Comparison of ENCODE assay signal across 12 cellular contexts in the genomic region with DNA sequence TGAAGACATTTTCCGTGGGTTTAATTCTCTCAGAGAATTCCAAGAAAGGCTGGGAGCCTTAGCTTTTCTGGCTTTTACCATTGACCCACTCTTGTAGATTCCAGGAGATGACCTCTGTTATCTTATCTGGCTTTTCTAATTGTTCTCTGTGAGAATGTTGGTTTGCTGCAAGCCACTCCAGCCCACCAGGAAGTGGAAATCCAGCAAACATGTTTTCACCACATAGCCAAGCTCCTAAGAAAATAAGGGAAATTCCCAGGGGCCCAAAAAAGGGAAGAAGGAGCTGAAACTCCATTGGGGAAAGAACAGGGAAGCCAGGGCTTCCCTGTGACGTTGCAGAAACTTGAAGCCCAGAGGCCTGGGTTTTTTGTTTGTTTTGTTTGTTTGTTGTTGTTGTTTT. TPM values are rescaled to one million over a fixed set of nuclear protein-coding genes. Genes with fewer than 3 reads are reported as not detected.
DNase-seq lines count a peak whose midpoint lies in the region; ATAC-seq and TF ChIP-seq lines count a peak whose summit lies in the region.
"Had no signal": no experiment of that assay in that cellular context is flagged by ENCODE, and none has a peak within 500 bp of the region (broad histone marks: within the 10 kb centered on the region; RNA-seq: fewer than 3 reads in every experiment).

No MANE protein-coding gene starts in this region.

- no peak for TF ChIP-seq POLR2A in tibial nerve (IDR thresholded peaks at IDR 0.05)

- H3K9me3 Mint-ChIP-seq in central memory CD8-positive, alpha-beta T cell: no peaks in the 10 kb centered on the region
- H3K9me3 Mint-ChIP-seq in stimulated activated naive B cell treated with anti-CD40 and anti-IgM and Interleukin-4, amounts not matched to agents 10 μg/mL and 1 μg/mL and 100 μg/mL, for 72 hours: no peaks in the 10 kb centered on the region
- H3K9me3 Mint-ChIP-seq: activated naive CD4-positive, alpha-beta T cell treated with anti-CD3 and anti-CD28 coated beads for 36 hours; stimulated activated naive CD8-positive, alpha-beta T cell treated with anti-CD3 and anti-CD28 coated beads, Interleukin-15, amount 100 ng/mL, for 72 hours had no signal

- H3K4me1 Mint-ChIP-seq in central memory CD8-positive, alpha-beta T cell: peaks cover 12% of the 10 kb centered on the region
- peaks cover 17 to 30% of the 10 kb centered on the region in 2 donors for H3K4me1 Mint-ChIP-seq in stimulated activated naive B cell treated with anti-CD40 and anti-IgM and Interleukin-4, amounts not matched to agents 10 μg/mL and 1 μg/mL and 100 μg/mL, for 72 hours

- H3K27me3 Mint-ChIP-seq in central memory CD8-positive, alpha-beta T cell: no peaks in the 10 kb centered on the region
- H3K27me3 Mint-ChIP-seq in stimulated activated naive B cell treated with anti-CD40 and anti-IgM and Interleukin-4, amounts not matched to agents 10 μg/mL and 1 μg/mL and 100 μg/mL, for 72 hours: no peaks in the 10 kb centered on the region
- H3K27me3 Mint-ChIP-seq: stimulated activated naive CD8-positive, alpha-beta T cell treated with anti-CD3 and anti-CD28 coated beads, Interleukin-15, amount 100 ng/mL, for 72 hours had no signal

- no peak for TF ChIP-seq EP300 in tibial nerve (IDR thresholded peaks at IDR 0.05)

- H3K9me3 ChIP-seq in HUES48 (ENCODE audit: control insufficient read depth, insufficient read depth, low read length): no peaks in the 10 kb centered on the region
- H3K9me3 ChIP-seq in tibial nerve: no peaks in the 10 kb centered on the region

- no peak overlapping the region for H3K4me3 Mint-ChIP-seq in central memory CD8-positive, alpha-beta T cell
- no peak overlapping the region for H3K4me3 Mint-ChIP-seq in stimulated activated naive B cell treated with anti-CD40 and anti-IgM and Interleukin-4, amounts not matched to agents 10 μg/mL and 1 μg/mL and 100 μg/mL, for 72 hours
- H3K4me3 Mint-ChIP-seq: activated naive CD4-positive, alpha-beta T cell treated with anti-CD3 and anti-CD28 coated beads for 36 hours had no signal

- no peak for ATAC-seq in central memory CD8-positive, alpha-beta T cell (replicated peaks; ENCODE audit: extremely low read depth, poor library complexity, severe bottlenecking)
- ATAC-seq in stimulated activated naive B cell treated with anti-CD40 and anti-IgM and Interleukin-4, amounts not matched to agents 10 μg/mL and 1 μg/mL and 100 μg/mL, for 72 hours (replicated peaks): peak in 1 of 2 donors; percentile 23

- no peak for TF ChIP-seq CTCF in tibial nerve (IDR thresholded peaks at IDR 0.05)

- H3K36me3 ChIP-seq in HUES48 (ENCODE audit: control insufficient read depth, insufficient read depth, low read length): peaks cover 20% of the 10 kb centered on the region
- H3K36me3 ChIP-seq in tibial nerve: peaks cover 6 to 26% (median 13%) of the 10 kb centered on the region in 3 donors

- H3K27ac ChIP-seq in HUES48 (ENCODE audit: low read depth, low read length): peak overlapping the region; percentile 40
- H3K27ac ChIP-seq in tibial nerve: peak overlapping the region in 2 of 4 donors; percentile 42 to 58
- H3K27ac ChIP-seq: HL-60 had no signal

- H3K9ac ChIP-seq in HUES48 (ENCODE audit: low read depth, low read length): no peak overlapping the region

- DNase-seq in central memory CD8-positive, alpha-beta T cell (ENCODE audit: low spot score in 2 of 2): no peak
- DNase-seq in kidney tubule cell (ENCODE audit: low spot score) (peak; percentile 53), T1000 (lab: John Stamatoyannopoulos, UW) (no peak), DMS79 treated with DMSO at 0.1 percent for 48 hours (lab: John Stamatoyannopoulos, UW) (no peak), tibial nerve (ENCODE audit: low spot score in 2 of 2) (no peak)
- DNase-seq in stimulated activated naive B cell treated with anti-CD40 and anti-IgM and Interleukin-4, amounts not matched to agents 10 μg/mL and 1 μg/mL and 100 μg/mL, for 72 hours: no peak
- DNase-seq: activated naive CD4-positive, alpha-beta T cell treated with anti-CD3 and anti-CD28 coated beads for 36 hours; NCI-H1930 had no signal

- H3K36me3 Mint-ChIP-seq in central memory CD8-positive, alpha-beta T cell (ENCODE audit: insufficient read depth): peaks cover 27% of the 10 kb centered on the region
- peaks cover 12 to 27% of the 10 kb centered on the region in 2 donors for H3K36me3 Mint-ChIP-seq in stimulated activated naive B cell treated with anti-CD40 and anti-IgM and Interleukin-4, amounts not matched to agents 10 μg/mL and 1 μg/mL and 100 μg/mL, for 72 hours

- H3K27ac Mint-ChIP-seq in central memory CD8-positive, alpha-beta T cell (ENCODE audit: low read depth): peak overlapping the region; percentile 40
- H3K27ac Mint-ChIP-seq in stimulated activated naive B cell treated with anti-CD40 and anti-IgM and Interleukin-4, amounts not matched to agents 10 μg/mL and 1 μg/mL and 100 μg/mL, for 72 hours: peak overlapping the region; percentile 33
- H3K27ac Mint-ChIP-seq: activated naive CD4-positive, alpha-beta T cell treated with anti-CD3 and anti-CD28 coated beads for 36 hours had no signal

- H3K4me1 ChIP-seq in HUES48 (ENCODE audit: control insufficient read depth, insufficient read depth, low read length) (peaks cover 6% of the 10 kb centered on the region), tibial nerve (peaks cover 0 to 40% (median 4%) of the 10 kb centered on the region in 4 donors)

- H3K27me3 ChIP-seq in HUES48 (ENCODE audit: control insufficient read depth, insufficient read depth, low read length): no peaks in the 10 kb centered on the region
- no peaks in the 10 kb centered on the region for H3K27me3 ChIP-seq in tibial nerve

- WGBS in tibial nerve, 2 donors: 19 to 25% methylated on average over 2 of the region's 2 CpGs

- H3K4me3 ChIP-seq in HUES48 (ENCODE audit: low read depth, low read length) (no peak overlapping the region), tibial nerve (no peak overlapping the region)
- H3K4me3 ChIP-seq: lung had no signal

RNA-seq across cellular contexts. Expression of a gene that starts 19.7 kb away (rescaled TPM):
- 10 to 100 TPM; 19.3 to 36.1 (median 28.9) TPM for total RNA-seq in tibial nerve

RNA-seq across cellular contexts. Expression of a gene that starts 30.4 kb away (rescaled TPM):
- 100 to 1,000 TPM in 1 of 4 donors, 10 to 100 TPM in 3; 77.0 to 114 (median 86.4) TPM for total RNA-seq in tibial nerve
